Comparison of ENCODE assay signal across 37 cellular contexts in the genomic region with DNA sequence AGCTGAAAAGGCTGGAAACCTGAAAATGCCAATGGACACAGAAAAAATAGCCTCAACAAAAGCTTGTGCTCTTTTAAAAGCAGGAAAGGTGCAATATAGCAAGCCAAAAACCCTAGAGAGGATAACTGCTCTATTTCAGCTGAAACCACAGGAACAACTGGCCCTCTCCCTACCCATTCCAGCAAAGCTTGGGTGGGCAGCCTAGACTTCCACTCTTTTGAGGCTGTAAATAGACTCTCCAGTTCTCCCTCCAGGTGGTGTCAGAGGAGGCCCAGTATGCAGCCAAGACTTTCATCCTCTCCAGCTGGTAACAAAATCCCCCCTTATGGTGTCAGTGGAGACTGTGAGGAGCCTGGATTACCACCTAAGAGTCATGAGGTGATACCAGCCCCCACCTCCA.
"Had no signal": no experiment of that assay in that cellular context is flagged by ENCODE, and none has a peak within 500 bp of the region (broad histone marks: within the 10 kb centered on the region; RNA-seq: fewer than 3 reads in every experiment).

No MANE protein-coding gene starts in this region.

- H3K27me3 ChIP-seq: ascending aorta, cardiac muscle cell had no signal

- H3K27ac Mint-ChIP-seq: activated CD4-positive, alpha-beta memory T cell treated with anti-CD3 and anti-CD28 coated beads, Interleukin-2, amount 10 ng/mL, durations not matched to agents 7 days and 5 days; activated CD4-positive, alpha-beta T cell treated with anti-CD3 and anti-CD28 coated beads for 36 hours; activated CD4-positive, alpha-beta T cell treated with anti-CD3 and anti-CD28 coated beads, Interleukin-2, amount 10 ng/mL, durations not matched to agents 7 days and 5 days; activated CD8-positive, alpha-beta memory T cell treated with anti-CD3 and anti-CD28 coated beads, Interleukin-2, amount 10 ng/mL, durations not matched to agents 7 days and 5 days; activated CD8-positive, alpha-beta T cell treated with anti-CD3 and anti-CD28 coated beads, Interleukin-2, amount 10 ng/mL, durations not matched to agents 7 days and 5 days; activated naive CD4-positive, alpha-beta T cell treated with anti-CD3 and anti-CD28 coated beads, Interleukin-2, amount 10 ng/mL, durations not matched to agents 7 days and 5 days; activated naive CD4-positive, alpha-beta T cell treated with anti-CD3 and anti-CD28 coated beads, Interleukin-2, amount 50 U/mL, for 24 hours; activated naive CD8-positive, alpha-beta T cell; activated naive CD8-positive, alpha-beta T cell treated with anti-CD3 and anti-CD28 coated beads, Interleukin-2, amount 10 ng/mL, durations not matched to agents 7 days and 5 days; activated naive CD8-positive, alpha-beta T cell treated with anti-CD3 and anti-CD28 coated beads, Interleukin-2, amount 50 U/mL, for 24 hours; activated T-cell treated with anti-CD3 and anti-CD28 coated beads, Interleukin-2, amount 50 U/mL, for 24 hours; brain; T-helper 1 cell treated with Interleukin-12 subunit alpha and Interleukin-12 subunit beta and Interleukin-4 antibody, amounts not matched to agents 30 μg/mL and 1 μg/mL, for 36 hours; T-helper 2 cell treated with Interferon-gamma antibody and Interleukin-4, amounts not matched to agents 5 μg/mL and 100 μg/mL, for 36 hours; WTC11 had no signal

- H3K36me3 Mint-ChIP-seq: activated CD8-positive, alpha-beta memory T cell treated with anti-CD3 and anti-CD28 coated beads, Interleukin-2, amount 10 ng/mL, durations not matched to agents 7 days and 5 days; activated naive CD4-positive, alpha-beta T cell treated with anti-CD3 and anti-CD28 coated beads, Interleukin-2, amount 10 ng/mL, durations not matched to agents 7 days and 5 days; activated naive CD4-positive, alpha-beta T cell treated with anti-CD3 and anti-CD28 coated beads, Interleukin-2, amount 50 U/mL, for 24 hours; activated naive CD8-positive, alpha-beta T cell; activated naive CD8-positive, alpha-beta T cell treated with anti-CD3 and anti-CD28 coated beads, Interleukin-2, amount 10 ng/mL, durations not matched to agents 7 days and 5 days; brain had no signal

- H3K4me3 ChIP-seq: ascending aorta, cardiac muscle cell had no signal

- H3K9me3 ChIP-seq: ascending aorta had no signal

- DNase-seq: activated CD4-positive, alpha-beta memory T cell treated with anti-CD3 and anti-CD28 coated beads, Interleukin-2, amount 10 ng/mL, durations not matched to agents 7 days and 5 days; activated CD4-positive, alpha-beta T cell treated with anti-CD3 and anti-CD28 coated beads for 1 hour; activated CD4-positive, alpha-beta T cell treated with anti-CD3 and anti-CD28 coated beads for 36 hours; activated CD4-positive, alpha-beta T cell treated with anti-CD3 and anti-CD28 coated beads for 48 hours; activated CD4-positive, alpha-beta T cell treated with anti-CD3 and anti-CD28 coated beads, Interleukin-2, amount 10 ng/mL, durations not matched to agents 7 days and 5 days; activated CD4-positive, alpha-beta T cell treated with anti-CD3 and anti-CD28 coated beads, Interleukin-2, amount 50 U/mL, for 48 hours; activated CD4-positive, CD25-positive, alpha-beta regulatory T cell; activated CD8-positive, alpha-beta memory T cell treated with anti-CD3 and anti-CD28 coated beads for 24 hours; activated CD8-positive, alpha-beta memory T cell treated with anti-CD3 and anti-CD28 coated beads, Interleukin-2, amount 10 ng/mL, durations not matched to agents 7 days and 5 days; activated CD8-positive, alpha-beta memory T cell treated with anti-CD3 and anti-CD28 coated beads, Interleukin-2, amount 50 U/mL, for 48 hours; activated CD8-positive, alpha-beta T cell treated with anti-CD3 and anti-CD28 coated beads, Interleukin-2, amount 10 ng/mL, durations not matched to agents 7 days and 5 days; activated effector memory CD4-positive, alpha-beta T cell treated with anti-CD3 and anti-CD28 coated beads, Interleukin-2, amount 50 U/mL, for 16 hours; activated gamma-delta T cell treated with Interleukin-2 at 50 U/mL for 16 hours; activated naive CD4-positive, alpha-beta T cell; activated naive CD4-positive, alpha-beta T cell treated with anti-CD3 and anti-CD28 coated beads, Interleukin-2, amount 10 ng/mL, durations not matched to agents 7 days and 5 days; activated naive CD8-positive, alpha-beta T cell treated with anti-CD3 and anti-CD28 coated beads, Interleukin-2, amount 10 ng/mL, durations not matched to agents 7 days and 5 days; activated naive CD8-positive, alpha-beta T cell treated with anti-CD3 and anti-CD28 coated beads, Interleukin-2, amount 50 U/mL, for 24 hours; activated T-cell treated with anti-CD3 and anti-CD28 coated beads, Interleukin-2, amount 50 U/mL, for 24 hours; activated T-cell treated with anti-CD3 and anti-CD28 coated beads, Interleukin-2, amount 50 U/mL, for 48 hours; amygdala; anterior cingulate cortex; caudate nucleus; cerebellar nuclear complex; T-helper 1 cell; T-helper 2 cell; T-helper 9 cell had no signal

- H3K27ac ChIP-seq: ascending aorta, cardiac muscle cell, VCaP had no signal

- H3K36me3 ChIP-seq: ascending aorta, cardiac muscle cell had no signal

- H3K9me3 Mint-ChIP-seq: activated CD4-positive, alpha-beta memory T cell treated with anti-CD3 and anti-CD28 coated beads, Interleukin-2, amount 10 ng/mL, durations not matched to agents 7 days and 5 days; activated naive CD8-positive, alpha-beta T cell treated with anti-CD3 and anti-CD28 coated beads, Interleukin-2, amount 10 ng/mL, durations not matched to agents 7 days and 5 days; activated naive CD8-positive, alpha-beta T cell treated with anti-CD3 and anti-CD28 coated beads, Interleukin-2, amount 50 U/mL, for 24 hours; central memory CD8-positive, alpha-beta T cell; T-helper 1 cell treated with Interleukin-12 subunit alpha and Interleukin-12 subunit beta and Interleukin-4 antibody, amounts not matched to agents 30 μg/mL and 1 μg/mL, for 36 hours; T-helper 2 cell treated with Interferon-gamma antibody and Interleukin-4, amounts not matched to agents 5 μg/mL and 100 μg/mL, for 36 hours had no signal

- ATAC-seq: activated CD4-positive, alpha-beta T cell treated with anti-CD3 and anti-CD28 coated beads for 36 hours; activated CD4-positive, CD25-positive, alpha-beta regulatory T cell treated with anti-CD3 and anti-CD28 coated beads, Interleukin-2, amount 50 U/mL, for 24 hours; activated CD8-positive, alpha-beta memory T cell treated with anti-CD3 and anti-CD28 coated beads, Interleukin-2, amount 10 ng/mL, durations not matched to agents 7 days and 5 days; activated CD8-positive, alpha-beta T cell treated with anti-CD3 and anti-CD28 coated beads, Interleukin-2, amount 10 ng/mL, durations not matched to agents 7 days and 5 days; activated naive CD8-positive, alpha-beta T cell treated with anti-CD3 and anti-CD28 coated beads, Interleukin-2, amount 50 U/mL, for 24 hours; WTC11 had no signal

- H3K4me1 ChIP-seq: ascending aorta had no signal

- H3K4me1 Mint-ChIP-seq: activated CD4-positive, alpha-beta memory T cell treated with anti-CD3 and anti-CD28 coated beads, Interleukin-2, amount 10 ng/mL, durations not matched to agents 7 days and 5 days; activated CD4-positive, alpha-beta T cell treated with anti-CD3 and anti-CD28 coated beads for 36 hours; activated CD4-positive, alpha-beta T cell treated with anti-CD3 and anti-CD28 coated beads, Interleukin-2, amount 10 ng/mL, durations not matched to agents 7 days and 5 days; activated CD8-positive, alpha-beta memory T cell treated with anti-CD3 and anti-CD28 coated beads, Interleukin-2, amount 10 ng/mL, durations not matched to agents 7 days and 5 days; activated naive CD4-positive, alpha-beta T cell treated with anti-CD3 and anti-CD28 coated beads, Interleukin-2, amount 10 ng/mL, durations not matched to agents 7 days and 5 days; activated naive CD4-positive, alpha-beta T cell treated with anti-CD3 and anti-CD28 coated beads, Interleukin-2, amount 50 U/mL, for 24 hours; activated naive CD8-positive, alpha-beta T cell treated with anti-CD3 and anti-CD28 coated beads, Interleukin-2, amount 10 ng/mL, durations not matched to agents 7 days and 5 days; activated naive CD8-positive, alpha-beta T cell treated with anti-CD3 and anti-CD28 coated beads, Interleukin-2, amount 50 U/mL, for 24 hours; brain; central memory CD8-positive, alpha-beta T cell; WTC11 had no signal

- H3K27me3 Mint-ChIP-seq: activated CD4-positive, alpha-beta memory T cell treated with anti-CD3 and anti-CD28 coated beads, Interleukin-2, amount 10 ng/mL, durations not matched to agents 7 days and 5 days; activated CD4-positive, alpha-beta T cell treated with anti-CD3 and anti-CD28 coated beads, Interleukin-2, amount 10 ng/mL, durations not matched to agents 7 days and 5 days; activated CD8-positive, alpha-beta memory T cell treated with anti-CD3 and anti-CD28 coated beads, Interleukin-2, amount 10 ng/mL, durations not matched to agents 7 days and 5 days; activated naive CD4-positive, alpha-beta T cell treated with anti-CD3 and anti-CD28 coated beads, Interleukin-2, amount 10 ng/mL, durations not matched to agents 7 days and 5 days; activated naive CD8-positive, alpha-beta T cell treated with anti-CD3 and anti-CD28 coated beads, Interleukin-2, amount 10 ng/mL, durations not matched to agents 7 days and 5 days; activated naive CD8-positive, alpha-beta T cell treated with anti-CD3 and anti-CD28 coated beads, Interleukin-2, amount 50 U/mL, for 24 hours; brain; central memory CD8-positive, alpha-beta T cell had no signal

- H3K4me3 Mint-ChIP-seq: activated CD4-positive, alpha-beta memory T cell treated with anti-CD3 and anti-CD28 coated beads, Interleukin-2, amount 10 ng/mL, durations not matched to agents 7 days and 5 days; activated CD4-positive, alpha-beta T cell treated with anti-CD3 and anti-CD28 coated beads for 36 hours; activated CD4-positive, alpha-beta T cell treated with anti-CD3 and anti-CD28 coated beads, Interleukin-2, amount 10 ng/mL, durations not matched to agents 7 days and 5 days; activated CD8-positive, alpha-beta memory T cell treated with anti-CD3 and anti-CD28 coated beads, Interleukin-2, amount 10 ng/mL, durations not matched to agents 7 days and 5 days; activated CD8-positive, alpha-beta T cell treated with anti-CD3 and anti-CD28 coated beads, Interleukin-2, amount 10 ng/mL, durations not matched to agents 7 days and 5 days; activated naive CD4-positive, alpha-beta T cell treated with anti-CD3 and anti-CD28 coated beads, Interleukin-2, amount 10 ng/mL, durations not matched to agents 7 days and 5 days; activated naive CD4-positive, alpha-beta T cell treated with anti-CD3 and anti-CD28 coated beads, Interleukin-2, amount 50 U/mL, for 24 hours; activated naive CD8-positive, alpha-beta T cell; activated naive CD8-positive, alpha-beta T cell treated with anti-CD3 and anti-CD28 coated beads, Interleukin-2, amount 10 ng/mL, durations not matched to agents 7 days and 5 days; activated naive CD8-positive, alpha-beta T cell treated with anti-CD3 and anti-CD28 coated beads, Interleukin-2, amount 50 U/mL, for 24 hours; activated T-cell treated with anti-CD3 and anti-CD28 coated beads, Interleukin-2, amount 50 U/mL, for 24 hours; brain; central memory CD8-positive, alpha-beta T cell; T-helper 1 cell treated with Interleukin-12 subunit alpha and Interleukin-12 subunit beta and Interleukin-4 antibody, amounts not matched to agents 30 μg/mL and 1 μg/mL, for 36 hours; T-helper 2 cell treated with Interferon-gamma antibody and Interleukin-4, amounts not matched to agents 5 μg/mL and 100 μg/mL, for 36 hours; WTC11 had no signal
